In genomic region chr20:32585011-32585518, GRCh38 we compare ENCODE assay signal across 8 cellular contexts. TPM values are rescaled to one million over a fixed set of nuclear protein-coding genes. Genes with fewer than 3 reads are reported as not detected.
A peak's percentile ranks its signal among the peaks of the same experiment; 100 is the strongest.
DNase-seq lines count a peak whose midpoint lies in the region; ATAC-seq and TF ChIP-seq lines count a peak whose summit lies in the region.

TSS of gene NOL4L (minus strand) at chr20:32585333. CDS start at chr20:32584890, 443 bp downstream.

- no peak for TF ChIP-seq CTCF in DND-41 (IDR thresholded peaks at IDR 0.05; ENCODE audit: borderline replicate concordance, extremely low read depth, low read length, poor library complexity, severe bottlenecking)
- TF ChIP-seq CTCF in coronary artery (IDR thresholded peaks at IDR 0.05): no peak
- no peak for TF ChIP-seq CTCF in left lung (IDR thresholded peaks at IDR 0.05)

- ATAC-seq in DND-41 (ENCODE audit: insufficient read depth, low read depth): peak; percentile 74
- ATAC-seq in activated CD4-positive, CD25-positive, alpha-beta regulatory T cell treated with anti-CD3 and anti-CD28 coated beads, Interleukin-2, amount 50 U/mL, for 24 hours: peak; percentile 18 to 25
- peak; percentile 16 for ATAC-seq in left lung
- peak; percentile 5 for ATAC-seq in stimulated activated memory B cell treated with anti-CD40 and anti-IgM and Interleukin-4, amounts not matched to agents 10 μg/mL and 1 μg/mL and 100 μg/mL, for 72 hours
- ATAC-seq in GM21360 (IDR thresholded peaks at IDR 0.05; ENCODE audit: unreplicated experiment): no peak

- no peaks in the 10 kb centered on the region for H3K9me3 Mint-ChIP-seq in stimulated activated memory B cell treated with anti-CD40 and anti-IgM and Interleukin-4, amounts not matched to agents 10 μg/mL and 1 μg/mL and 100 μg/mL, for 72 hours

- H3K4me1 ChIP-seq in DND-41 (ENCODE audit: insufficient read depth, low read length) (peaks cover 30% of the 10 kb centered on the region), left lung (peaks cover 0 to 28% of the 10 kb centered on the region in 2 donors)

- DNase-seq in DND-41 (peak; percentile 83), LoVo (ENCODE audit: low spot score) (peak; percentile 38), coronary artery (ENCODE audit: low spot score) (no peak), left lung (no peak), NCI-H2029 (lab: John Stamatoyannopoulos, UW) (no peak)

- intact Hi-C loops in left lung (cut with DNase I): no loop called here

- peak within 1 kb of the TSS; percentile 73 for H3K27ac Mint-ChIP-seq in stimulated activated memory B cell treated with anti-CD40 and anti-IgM and Interleukin-4, amounts not matched to agents 10 μg/mL and 1 μg/mL and 100 μg/mL, for 72 hours

- H3K9ac ChIP-seq in DND-41 (ENCODE audit: low read depth, low read length): peak within 1 kb of the TSS; percentile 81

- H3K27ac ChIP-seq in DND-41 (ENCODE audit: low read length) (peak within 1 kb of the TSS; percentile 70; the same call in 1 of the 2 replicates), coronary artery (peak within 1 kb of the TSS in 1 of 2 donors; percentile 24), left lung (no peak within 1 kb of the TSS)

- peaks cover 40% of the 10 kb centered on the region for H4K20me1 ChIP-seq in DND-41 (ENCODE audit: insufficient read depth, low read length)

- peak within 1 kb of the TSS; percentile 87 for H3K4me3 Mint-ChIP-seq in stimulated activated memory B cell treated with anti-CD40 and anti-IgM and Interleukin-4, amounts not matched to agents 10 μg/mL and 1 μg/mL and 100 μg/mL, for 72 hours

- H3K4me3 ChIP-seq in DND-41 (ENCODE audit: low read depth in 1 of 2, low read length in 2 of 2): peak within 1 kb of the TSS; percentile 59 to 88; a peak in 3 of 4 replicates
- peak within 1 kb of the TSS; percentile 75 for H3K4me3 ChIP-seq in coronary artery
- peak within 1 kb of the TSS; percentile 48 to 55 for H3K4me3 ChIP-seq in left lung

- no peaks in the 10 kb centered on the region for H3K36me3 Mint-ChIP-seq in stimulated activated memory B cell treated with anti-CD40 and anti-IgM and Interleukin-4, amounts not matched to agents 10 μg/mL and 1 μg/mL and 100 μg/mL, for 72 hours

- peaks cover 35% of the 10 kb centered on the region for H3K4me1 Mint-ChIP-seq in stimulated activated memory B cell treated with anti-CD40 and anti-IgM and Interleukin-4, amounts not matched to agents 10 μg/mL and 1 μg/mL and 100 μg/mL, for 72 hours

- peaks cover 33% of the 10 kb centered on the region for H3K79me2 ChIP-seq in DND-41 (ENCODE audit: insufficient read depth, low read length)

- peak within 1 kb of the TSS; percentile 89 for H2AFZ ChIP-seq in DND-41 (ENCODE audit: low read depth, low read length)

- H3K27me3 ChIP-seq in DND-41 (ENCODE audit: insufficient read depth, low read length, poor library complexity) (peaks cover 4% of the 10 kb centered on the region), left lung (peaks cover 12 to 84% of the 10 kb centered on the region in 2 donors)

- no peaks in the 10 kb centered on the region; the same call in 1 of the 2 replicates for H3K36me3 ChIP-seq in DND-41 (ENCODE audit: insufficient read depth, low read length)
- no peaks in the 10 kb centered on the region for H3K36me3 ChIP-seq in left lung

- H3K4me2 ChIP-seq in DND-41 (ENCODE audit: insufficient read depth, low read length): peak within 1 kb of the TSS; percentile 98

- H3K27me3 Mint-ChIP-seq in stimulated activated memory B cell treated with anti-CD40 and anti-IgM and Interleukin-4, amounts not matched to agents 10 μg/mL and 1 μg/mL and 100 μg/mL, for 72 hours: no peaks in the 10 kb centered on the region

- H3K9me3 ChIP-seq in DND-41 (ENCODE audit: insufficient read depth, low read length, severe bottlenecking): no peaks in the 10 kb centered on the region
- H3K9me3 ChIP-seq in left lung: no peaks in the 10 kb centered on the region

RNA-seq across cellular contexts. Expression of gene NOL4L, which starts in this region (rescaled TPM):
- total RNA-seq in left lung: 10 to 100 TPM; 16.7 to 19.2 TPM

Comparison
In these comparisons a context has a peak if more than half of its experiments do, and no peak if none do; other contexts are left out.
1. DNase-seq: peak in DND-41 (single experiment) and LoVo (single experiment); none in coronary artery (single experiment), left lung (0 of 2) and NCI-H2029 (single experiment).
2. Peak in every context shown above with its lines, with median percentiles within 50 percentile points of each other: H3K4me3 ChIP-seq.